ENCODE assay signal across 13 cellular contexts in the genomic region with DNA sequence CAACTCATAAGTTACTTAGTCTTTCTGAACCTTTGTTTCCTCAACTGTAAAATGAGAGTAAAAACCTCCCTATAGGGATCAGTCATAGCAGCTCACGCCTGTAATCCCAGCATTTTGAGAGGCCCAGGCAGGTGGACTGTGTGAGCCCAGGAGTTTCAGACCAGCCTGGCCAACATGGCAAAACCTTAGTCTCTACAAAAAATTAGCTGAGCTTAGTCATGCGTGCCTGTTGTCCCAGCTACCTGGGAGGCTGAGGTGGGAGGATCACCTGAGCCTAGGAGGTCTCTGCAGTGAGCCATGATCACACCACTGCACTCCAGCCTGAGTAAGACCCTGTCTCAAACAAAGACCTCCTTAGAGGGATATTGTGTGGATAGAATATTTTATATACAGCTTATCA. TPM values are rescaled to one million over a fixed set of nuclear protein-coding genes. Genes with fewer than 3 reads are reported as not detected.
A peak's percentile ranks its signal among the peaks of the same experiment; 100 is the strongest.
DNase-seq lines count a peak whose midpoint lies in the region; TF ChIP-seq lines count a peak whose summit lies in the region.
"Had no signal": no experiment of that assay in that cellular context is flagged by ENCODE, and none has a peak within 500 bp of the region (broad histone marks: within the 10 kb centered on the region; RNA-seq: fewer than 3 reads in every experiment).

No MANE protein-coding gene starts in this region.

- H3K4me1 Mint-ChIP-seq in CD4-positive, alpha-beta memory T cell = peaks cover 30 to 68% (median 42%) of the 10 kb centered on the region in 4 donors
- H3K4me1 Mint-ChIP-seq in HFFc6 (ENCODE audit: low read depth) (peaks cover 18% of the 10 kb centered on the region), brain (peaks cover 21% of the 10 kb centered on the region), nephron (peaks cover 13% of the 10 kb centered on the region)

- no peak for DNase-seq in CD4-positive, alpha-beta memory T cell
- no peak for DNase-seq in HFFc6
- no peak for DNase-seq in AML-193 (lab: John Stamatoyannopoulos, UW)
- DNase-seq in cerebellum (ENCODE audit: low spot score) = no peak
- no peak for DNase-seq in NCI-H1417 (lab: John Stamatoyannopoulos, UW)
- DNase-seq: C1 segment of cervical spinal cord; effector memory CD4-positive, alpha-beta T cell; lower lobe of right lung; NCI-H1436 treated with DMSO at 0.1 percent for 48 hours; SHP77 had no signal

- H3K27ac ChIP-seq in CD4-positive, alpha-beta memory T cell (ENCODE audit: low read depth, low read length) = peak overlapping the region; percentile 1
- H3K27ac ChIP-seq: cardiac muscle cell, lower lobe of right lung had no signal

- H3K27ac Mint-ChIP-seq in CD4-positive, alpha-beta memory T cell = peak overlapping the region in 6 of 7 donors; percentile 21 to 84 (median 64)
- H3K27ac Mint-ChIP-seq in HFFc6 (no peak overlapping the region), brain (no peak overlapping the region), nephron (no peak overlapping the region)

- intact Hi-C loops in CD4-positive, alpha-beta memory T cell (cut with micrococcal nuclease) = no loop called here

- POLR2A ChIA-PET in CD4-positive, alpha-beta memory T cell (lab: Charles Lee; ENCODE audit: partially characterized antibody) = interaction anchor here (0.8 to 6.7 kb wide), 4 partner anchors 9 to 110 kb away, joined by 4 to 63 read pairs (median 21); partner anchors contain the start of gene WIPF1

- H3K27me3 ChIP-seq in CD4-positive, alpha-beta memory T cell (ENCODE audit: insufficient read depth, low read length) = no peaks in the 10 kb centered on the region
- H3K27me3 ChIP-seq: cardiac muscle cell had no signal

- no peaks in the 10 kb centered on the region for H3K9me3 ChIP-seq in CD4-positive, alpha-beta memory T cell (ENCODE audit: control insufficient read depth in 1 of 2, low read length in 2 of 2)
- H3K9me3 ChIP-seq: lower lobe of right lung had no signal

- peaks cover 49% of the 10 kb centered on the region for H3K4me1 ChIP-seq in CD4-positive, alpha-beta memory T cell (ENCODE audit: insufficient read depth, low read length)

- H3K27me3 Mint-ChIP-seq in CD4-positive, alpha-beta memory T cell = no peaks in the 10 kb centered on the region
- no peaks in the 10 kb centered on the region for H3K27me3 Mint-ChIP-seq in HFFc6 (ENCODE audit: insufficient read depth)
- H3K27me3 Mint-ChIP-seq in brain = peaks cover 23% of the 10 kb centered on the region
- H3K27me3 Mint-ChIP-seq in nephron (ENCODE audit: low read depth) = no peaks in the 10 kb centered on the region

- CTCF ChIA-PET in CD4-positive, alpha-beta memory T cell (lab: Charles Lee; ENCODE audit: partially characterized antibody) = interaction anchor here (0.9 to 6.3 kb wide), 15 partner anchors 9 to 215 kb away, joined by 3 to 64 read pairs (median 4); no protein-coding TSS in a partner anchor

- peak overlapping the region in 1 of 2 donors; percentile 77 for H3K4me3 ChIP-seq in CD4-positive, alpha-beta memory T cell (ENCODE audit: low read length in 2 of 2)
- H3K4me3 ChIP-seq: cardiac muscle cell had no signal

- peaks cover 0 to 3% (median 0%) of the 10 kb centered on the region in 8 donors for H3K9me3 Mint-ChIP-seq in CD4-positive, alpha-beta memory T cell
- H3K9me3 Mint-ChIP-seq in HFFc6 (no peaks in the 10 kb centered on the region), brain (peaks cover 0 to 6% (median 0%) of the 10 kb centered on the region in 5 experiments), nephron (no peaks in the 10 kb centered on the region)

- peak overlapping the region; percentile 97 to 100 (median 98) for H3K4me3 Mint-ChIP-seq in CD4-positive, alpha-beta memory T cell
- H3K4me3 Mint-ChIP-seq in HFFc6 = 0 out of 2 replicates have a peak overlapping the region, but pooled peaks have one; percentile 25
- H3K4me3 Mint-ChIP-seq in brain = peak overlapping the region; percentile 48 to 96 (median 75)
- peak overlapping the region; percentile 67 to 77 (median 68) for H3K4me3 Mint-ChIP-seq in nephron

- peaks cover 12% of the 10 kb centered on the region for H3K36me3 ChIP-seq in CD4-positive, alpha-beta memory T cell (ENCODE audit: insufficient read depth, low read length)

- TF ChIP-seq CTCF in HFFc6 (IDR thresholded peaks at IDR 0.05) (no peak), brain (conservative IDR thresholded peaks at IDR 0.05) (no peak), nephron (IDR thresholded peaks at IDR 0.05; ENCODE audit: unreplicated experiment in 3 of 3) (no peak)

- H3K36me3 Mint-ChIP-seq in CD4-positive, alpha-beta memory T cell = peaks cover 24 to 29% of the 10 kb centered on the region in 2 donors
- H3K36me3 Mint-ChIP-seq in HFFc6 (ENCODE audit: low read depth) (no peaks in the 10 kb centered on the region), brain (peaks cover 15% of the 10 kb centered on the region), nephron (ENCODE audit: low read depth) (peaks cover 3% of the 10 kb centered on the region)

RNA-seq across cellular contexts. Expression of gene GPR155, which starts 2.3 kb away (rescaled TPM):
- 10 to 100 TPM; 18.2 to 20.4 TPM for total RNA-seq in CD4-positive, alpha-beta memory T cell
- 10 to 100 TPM in 1 of 2 donors, 1 to 10 TPM in 1; 7.5 to 10.6 TPM for polyA plus RNA-seq in CD4-positive, alpha-beta memory T cell
- total RNA-seq in HFFc6 (2021; fragmentation: NEBNext Ultra II Directional; extraction: Animal tissue kit (Norgen Biotek cat#: 25700)) = 1 to 10 TPM; 3.2 to 8.3 (median 4.4) TPM
- polyA plus RNA-seq in brain (ENCODE audit: insufficient read depth, low read depth, low replicate concordance) = 2.8 TPM
- 13.5 TPM for total RNA-seq in cerebellum

Comparison
In these comparisons a context has a peak if more than half of its experiments do, and no peak if none do; other contexts are left out.
1. H3K27ac Mint-ChIP-seq: peak in CD4-positive, alpha-beta memory T cell (6 of 7); none in HFFc6 (single experiment), brain (0 of 5) and nephron (0 of 3).
2. H3K4me3 Mint-ChIP-seq: peak in every context shown above with its lines; median percentile 98 in CD4-positive, alpha-beta memory T cell; 75 in brain; 68 in nephron; 25 in HFFc6.